Comparison of ENCODE assay signal across 8 cellular contexts in the genomic region with DNA sequence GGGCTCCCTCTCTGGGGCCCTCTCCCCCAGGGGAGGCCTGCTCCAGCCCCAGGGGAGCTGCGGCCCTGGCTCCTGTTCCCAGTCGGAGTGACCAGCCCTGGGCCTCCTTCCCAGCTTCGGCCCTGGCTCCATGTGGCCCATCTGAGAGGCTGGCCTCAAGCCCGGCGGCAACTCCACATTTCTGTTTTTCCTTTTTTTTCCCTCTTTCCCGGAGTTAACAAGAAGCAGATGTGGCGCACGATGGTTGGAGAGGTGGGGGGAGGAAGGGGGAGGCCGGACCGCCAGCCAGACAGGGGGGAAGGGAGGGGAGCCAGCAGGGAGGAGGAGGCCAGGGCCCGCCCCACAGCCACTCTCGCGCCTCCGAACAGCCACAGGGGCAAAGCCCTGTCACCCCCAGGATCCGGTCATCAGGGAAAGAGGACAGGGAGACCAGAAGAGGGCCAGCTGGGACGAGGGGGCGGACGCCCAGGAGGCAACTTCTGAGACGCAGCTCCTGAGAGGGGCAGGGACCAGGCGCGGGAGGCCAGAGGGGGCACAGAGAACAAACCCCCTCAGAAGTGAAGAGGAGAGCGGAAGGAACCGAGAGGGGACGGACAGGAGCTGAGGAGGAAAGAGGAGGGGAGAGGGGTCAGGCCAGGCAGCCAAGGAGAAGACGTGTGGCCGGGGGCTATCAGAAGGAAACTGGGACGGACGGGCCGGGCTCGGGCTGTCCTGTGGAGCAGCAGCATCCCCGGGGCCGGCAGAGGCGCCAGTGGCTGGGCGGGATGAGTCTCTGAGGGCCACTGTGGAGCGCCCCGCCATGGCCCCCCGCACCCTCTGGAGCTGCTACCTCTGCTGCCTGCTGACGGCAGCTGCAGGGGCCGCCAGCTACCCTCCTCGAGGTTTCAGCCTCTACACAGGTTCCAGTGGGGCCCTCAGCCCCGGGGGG. TPM values are rescaled to one million over a fixed set of nuclear protein-coding genes. Genes with fewer than 3 reads are reported as not detected.
DNase-seq lines count a peak whose midpoint lies in the region; ATAC-seq and TF ChIP-seq lines count a peak whose summit lies in the region.
"Had no signal": no experiment of that assay in that cellular context is flagged by ENCODE, and none has a peak within 500 bp of the region (broad histone marks: within the 10 kb centered on the region; RNA-seq: fewer than 3 reads in every experiment).

A gene (plus strand): TSS at position 349 of the 928 bp plus-strand sequence. CDS start 451 bp downstream, at position 800.

- WGBS in thyroid gland, 2 donors = 30 to 36% methylated on average over 30 to 33 of the region's 41 CpGs

- no peak for ATAC-seq in activated CD8-positive, alpha-beta memory T cell treated with anti-CD3 and anti-CD28 coated beads, Interleukin-2, amount 10 ng/mL, durations not matched to agents 7 days and 5 days
- ATAC-seq in HG02970 (IDR thresholded peaks at IDR 0.05; ENCODE audit: low FRiP score, unreplicated experiment) = no peak

- no peak within 1 kb of the TSS for H3K27ac Mint-ChIP-seq in activated CD8-positive, alpha-beta memory T cell treated with anti-CD3 and anti-CD28 coated beads, Interleukin-2, amount 10 ng/mL, durations not matched to agents 7 days and 5 days

- no peaks in the 10 kb centered on the region for H3K36me3 ChIP-seq in thyroid gland

- H3K9me3 ChIP-seq in thyroid gland = no peaks in the 10 kb centered on the region

- no peaks in the 10 kb centered on the region for H3K36me3 Mint-ChIP-seq in activated CD8-positive, alpha-beta memory T cell treated with anti-CD3 and anti-CD28 coated beads, Interleukin-2, amount 10 ng/mL, durations not matched to agents 7 days and 5 days

- no peak within 1 kb of the TSS for H3K4me3 Mint-ChIP-seq in activated CD8-positive, alpha-beta memory T cell treated with anti-CD3 and anti-CD28 coated beads, Interleukin-2, amount 10 ng/mL, durations not matched to agents 7 days and 5 days

- TF ChIP-seq CTCF in thyroid gland (IDR thresholded peaks at IDR 0.05) = no peak

- intact Hi-C loops in thyroid gland (cut with DNase I) = no loop called here

- H3K27me3 ChIP-seq in thyroid gland = no peaks in the 10 kb centered on the region

- CTCF ChIA-PET in activated CD8-positive, alpha-beta memory T cell treated with anti-CD3 and anti-CD28 coated beads, Interleukin-2, amount 10 ng/mL, durations not matched to agents 7 days and 5 days (lab: Charles Lee) = no interaction called here

- DNase-seq in NCI-H446 treated with DMSO at 0.1 percent for 48 hours (lab: John Stamatoyannopoulos, UW) (peak; percentile 68), dermis blood vessel endothelial cell (no peak), medulla oblongata (ENCODE audit: extremely low spot score) (peak; percentile 84), thyroid gland (peak; percentile 43 to 45), Kasumi-1 (lab: John Stamatoyannopoulos, UW) (no peak)
- no peak for DNase-seq in activated CD8-positive, alpha-beta memory T cell treated with anti-CD3 and anti-CD28 coated beads, Interleukin-2, amount 10 ng/mL, durations not matched to agents 7 days and 5 days

- TF ChIP-seq POLR2A in thyroid gland (IDR thresholded peaks at IDR 0.05) = peak in 1 of 2 donors; percentile 16

- peaks cover 10 to 24% of the 10 kb centered on the region in 2 donors for H3K4me1 ChIP-seq in thyroid gland

- no peaks in the 10 kb centered on the region for H3K27me3 Mint-ChIP-seq in activated CD8-positive, alpha-beta memory T cell treated with anti-CD3 and anti-CD28 coated beads, Interleukin-2, amount 10 ng/mL, durations not matched to agents 7 days and 5 days

- H3K4me1 Mint-ChIP-seq in activated CD8-positive, alpha-beta memory T cell treated with anti-CD3 and anti-CD28 coated beads, Interleukin-2, amount 10 ng/mL, durations not matched to agents 7 days and 5 days = peaks cover 45% of the 10 kb centered on the region

- H3K27ac ChIP-seq in thyroid gland = peak within 1 kb of the TSS; percentile 60 to 67 (median 63)
- H3K27ac ChIP-seq: epithelial cell of prostate had no signal

- no peaks in the 10 kb centered on the region for H3K9me3 Mint-ChIP-seq in activated CD8-positive, alpha-beta memory T cell treated with anti-CD3 and anti-CD28 coated beads, Interleukin-2, amount 10 ng/mL, durations not matched to agents 7 days and 5 days (ENCODE audit: low read depth)

- peak within 1 kb of the TSS in 1 of 3 donors; percentile 30 for H3K4me3 ChIP-seq in thyroid gland (replicated peaks in 1 of 3)

RNA-seq across cellular contexts. Expression of the gene that starts here (rescaled TPM):
- total RNA-seq in dermis blood vessel endothelial cell (33.7 and 41.9 TPM in 2 replicates), thyroid gland (10 to 100 TPM; 18.6 to 45.4 (median 29.3) TPM)
- under 1 TPM; 0.75 to 0.79 TPM for total RNA-seq in activated CD8-positive, alpha-beta memory T cell treated with anti-CD3 and anti-CD28 coated beads, Interleukin-2, amount 10 ng/mL, durations not matched to agents 7 days and 5 days

Comparison
In these comparisons a context has a peak if more than half of its experiments do, and no peak if none do; other contexts are left out.
1. RNA of the gene that starts here (total RNA-seq): 18.6 to 45.4 TPM in thyroid gland and 33.7 to 41.9 TPM in dermis blood vessel endothelial cell; 0.75 to 0.79 TPM in activated CD8-positive, alpha-beta memory T cell treated with anti-CD3 and anti-CD28 coated beads, Interleukin-2, amount 10 ng/mL, durations not matched to agents 7 days and 5 days; every median in the first group is over 10 times any median in the second.
2. DNase-seq: peak in NCI-H446 treated with DMSO at 0.1 percent for 48 hours (single experiment), medulla oblongata (single experiment) and thyroid gland (2 of 2); none in dermis blood vessel endothelial cell (single experiment), Kasumi-1 (0 of 2) and activated CD8-positive, alpha-beta memory T cell treated with anti-CD3 and anti-CD28 coated beads, Interleukin-2, amount 10 ng/mL, durations not matched to agents 7 days and 5 days (single experiment).